In genomic region chr10:14067638-14068037, GRCh38 we compare ENCODE assay signal across 1 cellular context.
TF ChIP-seq lines count a peak whose summit lies in the region.
"Not testable (repeated sequence)": the region's sequence is repeated elsewhere in the genome, so short reads cannot be mapped to it uniquely, and the experiment has no call there.

No MANE protein-coding gene starts in this region.

- not testable (repeated sequence) for H3K36me3 ChIP-seq in HEK293 (ENCODE audit: control insufficient read depth in 2 of 2, insufficient read depth in 1 of 2, low read length in 2 of 2)

- H3K4me1 ChIP-seq in HEK293 (ENCODE audit: control insufficient read depth, insufficient read depth, low read length) = not testable (repeated sequence)

- POLR2A ChIA-PET in HEK293 (lab: Yijun Ruan, JAX) = not testable (repeated sequence)

- CTCF ChIA-PET in HEK293 (lab: Yijun Ruan, JAX) = not testable (repeated sequence)

- not testable (repeated sequence) for H3K9me3 ChIP-seq in HEK293 (ENCODE audit: control insufficient read depth, insufficient read depth, low read depth, low read length)

- not testable (repeated sequence) for TF ChIP-seq CTCF in HEK293 (tag by site-specific recombination; IDR thresholded peaks at IDR 0.05)

- H3K4me3 ChIP-seq in HEK293 (ENCODE audit: low read depth, low read length) = not testable (repeated sequence)

- not testable (repeated sequence) for H3K27ac ChIP-seq in HEK293 (ENCODE audit: extremely low read depth, low read depth, low read length)

TF ChIP-seq in HEK293, 187 proteins besides CTCF, POLR2A, EP300 and RAD21:
- TF ChIP-seq, protein P1, sequence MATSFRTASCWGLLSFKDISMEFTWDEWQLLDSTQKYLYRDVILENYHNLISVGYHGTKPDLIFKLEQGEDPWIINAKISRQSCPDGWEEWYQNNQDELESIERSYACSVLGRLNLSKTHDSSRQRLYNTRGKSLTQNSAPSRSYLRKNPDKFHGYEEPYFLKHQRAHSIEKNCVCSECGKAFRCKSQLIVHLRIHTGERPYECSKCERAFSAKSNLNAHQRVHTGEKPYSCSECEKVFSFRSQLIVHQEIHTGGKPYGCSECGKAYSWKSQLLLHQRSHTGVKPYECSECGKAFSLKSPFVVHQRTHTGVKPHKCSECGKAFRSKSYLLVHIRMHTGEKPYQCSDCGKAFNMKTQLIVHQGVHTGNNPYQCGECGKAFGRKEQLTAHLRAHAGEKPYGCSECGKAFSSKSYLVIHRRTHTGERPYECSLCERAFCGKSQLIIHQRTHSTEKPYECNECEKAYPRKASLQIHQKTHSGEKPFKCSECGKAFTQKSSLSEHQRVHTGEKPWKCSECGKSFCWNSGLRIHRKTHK (tag by site-specific recombination; IDR thresholded peaks at IDR 0.05) = peak; percentile 97
